21 cellular contexts compared by ENCODE assay signal in the genomic region with DNA sequence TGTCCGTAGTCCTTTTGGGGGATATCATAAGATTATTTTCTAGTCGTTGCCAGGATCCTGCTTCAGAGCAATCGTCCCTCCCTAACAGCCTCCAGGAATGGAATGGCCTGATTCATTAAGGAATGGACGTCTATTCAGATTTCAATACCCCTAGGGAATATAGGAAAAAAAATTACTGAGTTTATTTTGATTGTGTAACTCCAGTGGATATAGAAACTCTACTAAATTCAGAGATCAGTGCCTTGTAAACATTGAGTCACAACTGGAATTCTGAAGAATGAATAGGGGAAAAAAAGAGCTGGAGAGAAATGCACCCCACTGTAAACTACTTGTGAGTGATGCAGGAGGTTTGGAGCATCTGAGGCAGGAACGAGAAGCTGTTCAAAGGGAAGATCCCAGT.
A peak's percentile ranks its signal among the peaks of the same experiment; 100 is the strongest.
DNase-seq lines count a peak whose midpoint lies in the region; ATAC-seq and TF ChIP-seq lines count a peak whose summit lies in the region.
"Had no signal": no experiment of that assay in that cellular context is flagged by ENCODE, and none has a peak within 500 bp of the region (broad histone marks: within the 10 kb centered on the region; RNA-seq: fewer than 3 reads in every experiment).

No MANE protein-coding gene starts in this region.

- 3% methylated on average over 5 of the region's 5 CpGs for WGBS in mammary epithelial cell (ENCODE audit: low coverage, missing lambda C conversion rate)

- peak overlapping the region; percentile 80 for H3K9ac ChIP-seq in mammary epithelial cell (ENCODE audit: insufficient read depth, low read length)

- BruUV-seq in mammary epithelial cell (replicated peaks; lab: Mats Ljungman, UMichigan) = no TSS peak

- H3K27me3 ChIP-seq in mammary epithelial cell (ENCODE audit: insufficient read depth, low read length) (no peaks in the 10 kb centered on the region), foreskin keratinocyte (no peaks in the 10 kb centered on the region)
- H3K27me3 ChIP-seq: left lung had no signal

- peak; percentile 18 for DNase-seq in AG09309 (ENCODE audit: low read depth)
- peak; percentile 43 for DNase-seq in LHCN-M2 (ENCODE audit: low read depth)
- peak; percentile 76 for DNase-seq in mammary epithelial cell
- DNase-seq in foreskin keratinocyte = peak; percentile 76 to 88
- DNase-seq in NCI-H82 (lab: John Stamatoyannopoulos, UW) = no peak
- no peak for DNase-seq in DMS 273 treated with DMSO at 0.1 percent for 48 hours (lab: John Stamatoyannopoulos, UW)
- no peak for DNase-seq in cerebellar nuclear complex (lab: John Stamatoyannopoulos, UW)
- DNase-seq: activated CD4-positive, alpha-beta T cell treated with anti-CD3 and anti-CD28 coated beads, Interleukin-2, amount 50 U/mL, for 4 hours; activated naive CD4-positive, alpha-beta T cell; CD8-positive, alpha-beta T cell; cortex of kidney; DND-41; Kasumi-1; left lung; NCI-H1105 treated with DMSO at 0.1 percent for 48 hours; NCI-H2107; NCI-H526 treated with DMSO at 0.1 percent for 48 hours; SHP77 treated with DMSO at 0.1 percent for 48 hours; stimulated activated CD4-positive, alpha-beta T cell treated with anti-CD3 and anti-CD28 coated beads, Interleukin-15, amount 100 ng/mL, for 24 hours; T-cell had no signal

- peaks cover 36% of the 10 kb centered on the region for H3K4me1 ChIP-seq in mammary epithelial cell (ENCODE audit: insufficient read depth, low read length)
- H3K4me1 ChIP-seq in foreskin keratinocyte = peaks cover 15% of the 10 kb centered on the region
- H3K4me1 ChIP-seq: left lung had no signal

- CTCF ChIA-PET in mammary epithelial cell (lab: Charles Lee; ENCODE audit: low non-redundant PET) = no interaction called here

- H3K4me3 ChIP-seq in AG09309 (ENCODE audit: control insufficient read depth, low read depth, low read length) = no peak overlapping the region
- peak overlapping the region; percentile 9 to 27 (median 25) for H3K4me3 ChIP-seq in mammary epithelial cell (replicated peaks in 1 of 3; ENCODE audit: insufficient read depth in 1 of 3, low read depth in 2 of 3, low read length in 3 of 3)
- H3K4me3 ChIP-seq: left lung had no signal

- dilution Hi-C loops in mammary epithelial cell (cut with HindIII; ENCODE audit: low sequenced_read_pairs) = no loop called here

- no peaks in the 10 kb centered on the region for H4K20me1 ChIP-seq in mammary epithelial cell (ENCODE audit: insufficient read depth, low read length)

- in situ Hi-C loops in mammary epithelial cell (cut with MboI; ENCODE audit: low sequenced_read_pairs in 2 of 2) = no loop called here

- peak overlapping the region; percentile 57 for H2AFZ ChIP-seq in mammary epithelial cell (ENCODE audit: low read depth, low read length)

- H3K79me2 ChIP-seq in mammary epithelial cell (ENCODE audit: insufficient read depth, low read length) = no peaks in the 10 kb centered on the region

- H3K27ac ChIP-seq in mammary epithelial cell (ENCODE audit: insufficient read depth, low read depth, low read length) (peak overlapping the region; percentile 99), foreskin keratinocyte (peak overlapping the region; percentile 53)
- H3K27ac ChIP-seq: left lung had no signal

- H3K36me3 ChIP-seq in mammary epithelial cell (ENCODE audit: insufficient read depth, low read length) = peaks cover 1% of the 10 kb centered on the region
- H3K36me3 ChIP-seq: left lung had no signal

- intact Hi-C loops in mammary epithelial cell (cut with micrococcal nuclease) = loop anchor here (5.0 kb wide), 1 partner anchor 67 kb away; no protein-coding TSS in a partner anchor

- no peak for TF ChIP-seq CTCF in AG09309 (IDR thresholded peaks at IDR 0.05; ENCODE audit: control insufficient read depth, insufficient read depth, low read depth, low read length, missing control alignments)
- no peak for TF ChIP-seq CTCF in mammary epithelial cell (conservative IDR thresholded peaks at IDR 0.05 in 1 of 2, IDR thresholded peaks at IDR 0.05 in 1 of 2; ENCODE audit: extremely low read depth in 1 of 2, insufficient read depth in 1 of 2, low read depth in 1 of 2, low read length in 2 of 2)
- TF ChIP-seq CTCF in foreskin keratinocyte (conservative IDR thresholded peaks at IDR 0.05) = no peak

- ATAC-seq in foreskin keratinocyte (peak; percentile 64), HG03457 (IDR thresholded peaks at IDR 0.05; ENCODE audit: unreplicated experiment) (no peak)
- ATAC-seq: CD8-positive, alpha-beta T cell; left lung; T-cell had no signal

- peak overlapping the region; percentile 81 for H3K4me2 ChIP-seq in mammary epithelial cell (ENCODE audit: insufficient read depth, low read depth, low read length)

- no peaks in the 10 kb centered on the region for H3K9me3 ChIP-seq in mammary epithelial cell (replicated peaks; ENCODE audit: insufficient read depth, low read length)
- H3K9me3 ChIP-seq: left lung had no signal

Comparison
In these comparisons a context has a peak if more than half of its experiments do, and no peak if none do; other contexts are left out.
1. DNase-seq: peak in AG09309 (single experiment), LHCN-M2 (single experiment), mammary epithelial cell (single experiment) and foreskin keratinocyte (2 of 2); none in NCI-H82 (single experiment), DMS 273 treated with DMSO at 0.1 percent for 48 hours (single experiment) and cerebellar nuclear complex (0 of 2).